Comparison of ENCODE assay signal across 34 cellular contexts in the genomic region with DNA sequence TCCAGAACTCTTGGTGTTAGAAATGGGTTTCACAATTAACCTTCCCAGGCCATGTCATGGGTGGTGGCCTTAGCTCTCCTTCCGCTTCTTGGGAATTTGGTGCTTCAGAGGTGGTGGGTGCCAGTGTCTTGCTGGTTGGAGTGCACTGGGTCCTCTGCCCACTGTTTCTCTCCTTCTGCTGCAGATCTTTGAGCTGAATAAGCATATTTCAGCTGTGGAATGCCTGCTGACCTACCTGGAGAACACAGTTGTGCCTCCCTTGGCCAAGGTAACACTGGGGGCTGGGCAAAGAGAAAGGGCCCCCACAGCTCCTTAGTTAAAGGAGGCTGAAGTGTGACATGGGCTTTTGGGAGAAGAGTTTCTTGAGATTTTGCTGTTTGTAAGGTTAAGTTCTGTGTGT. TPM values are rescaled to one million over a fixed set of nuclear protein-coding genes. Genes with fewer than 3 reads are reported as not detected.
"Had no signal": no experiment of that assay in that cellular context is flagged by ENCODE, and none has a peak within 500 bp of the region (broad histone marks: within the 10 kb centered on the region; RNA-seq: fewer than 3 reads in every experiment).

No MANE protein-coding gene starts in this region.

- H2AFZ ChIP-seq: PC-9 had no signal

- H3K4me1 ChIP-seq: breast epithelium, SJCRH30 had no signal

- DNase-seq: activated CD4-positive, alpha-beta memory T cell treated with anti-CD3 and anti-CD28 coated beads, Interleukin-2, amount 10 ng/mL, durations not matched to agents 7 days and 5 days; activated CD4-positive, alpha-beta T cell treated with anti-CD3 and anti-CD28 coated beads for 1 hour; activated CD4-positive, alpha-beta T cell treated with anti-CD3 and anti-CD28 coated beads for 48 hours; activated CD4-positive, CD25-positive, alpha-beta regulatory T cell; activated CD8-positive, alpha-beta memory T cell treated with anti-CD3 and anti-CD28 coated beads for 24 hours; activated CD8-positive, alpha-beta memory T cell treated with anti-CD3 and anti-CD28 coated beads, Interleukin-2, amount 10 ng/mL, durations not matched to agents 7 days and 5 days; activated effector memory CD4-positive, alpha-beta T cell treated with anti-CD3 and anti-CD28 coated beads, Interleukin-2, amount 50 U/mL, for 16 hours; activated naive CD4-positive, alpha-beta T cell; activated naive CD4-positive, alpha-beta T cell treated with anti-CD3 and anti-CD28 coated beads, Interleukin-2, amount 50 U/mL, for 16 hours; activated naive CD8-positive, alpha-beta T cell treated with anti-CD3 and anti-CD28 coated beads for 36 hours; activated T-cell treated with anti-CD3 and anti-CD28 coated beads, Interleukin-2, amount 50 U/mL, for 1 hour; activated T-cell treated with anti-CD3 and anti-CD28 coated beads, Interleukin-2, amount 50 U/mL, for 72 hours; amniotic stem cell; aorta; MM.1S; NCI-H1105; NCI-H2081 treated with DMSO at 0.1 percent for 48 hours; NCI-H524 treated with DMSO at 0.1 percent for 48 hours; NK-92 treated with Interleukin-12 subunit alpha and Interleukin-12 subunit beta, amount 100 ng/mL, for 24 hours; SHP77; SJCRH30; WERI-Rb-1 had no signal

- H3K27ac ChIP-seq: coronary artery, PC-9, RWPE1, SJCRH30, SK-N-MC, WERI-Rb-1 had no signal

- H3K4me2 ChIP-seq: PC-9 had no signal

- ATAC-seq: activated CD8-positive, alpha-beta memory T cell treated with anti-CD3 and anti-CD28 coated beads, Interleukin-2, amount 10 ng/mL, durations not matched to agents 7 days and 5 days; activated T-cell treated with anti-CD3 and anti-CD28 coated beads, Interleukin-2, amount 50 U/mL, for 72 hours had no signal

- H3K4me3 ChIP-seq: breast epithelium, coronary artery, PC-9, SJCRH30, SK-N-MC had no signal

- H3K27me3 ChIP-seq: breast epithelium had no signal

- H3K36me3 ChIP-seq: breast epithelium, SJCRH30, WERI-Rb-1 had no signal

- H3K9me3 ChIP-seq: breast epithelium, SJCRH30 had no signal

RNA-seq across cellular contexts. Expression of gene PRLH, which starts 32.0 kb away (rescaled TPM):
- total RNA-seq: activated CD4-positive, alpha-beta memory T cell treated with anti-CD3 and anti-CD28 coated beads, Interleukin-2, amount 10 ng/mL, durations not matched to agents 7 days and 5 days; activated CD8-positive, alpha-beta memory T cell treated with anti-CD3 and anti-CD28 coated beads, Interleukin-2, amount 10 ng/mL, durations not matched to agents 7 days and 5 days; activated naive CD8-positive, alpha-beta T cell treated with anti-CD3 and anti-CD28 coated beads for 36 hours; activated T-cell treated with anti-CD3 and anti-CD28 coated beads, Interleukin-2, amount 50 U/mL, for 72 hours; activated T-helper 17 cell treated with anti-CD3 and anti-CD28 coated beads, Interleukin-2, amount 50 U/mL, for 72 hours; aorta; breast epithelium; cardiac septum; LHCN-M2; NCI-H460; OCI-LY7; PC-9; SJCRH30; T-helper 1 cell treated with Interleukin-12 subunit alpha and Interleukin-12 subunit beta and Interleukin-4 antibody, amounts not matched to agents 30 ng/mL and 1 ng/mL, for 36 hours; T-helper 2 cell treated with Interferon-gamma antibody and Interleukin-4, amounts not matched to agents 100 ng/mL and 5 ng/mL, for 36 hours had no signal
- polyA plus RNA-seq: aorta had no signal

RNA-seq across cellular contexts. Expression of gene MLPH, which starts 47.3 kb away (rescaled TPM):
- total RNA-seq: activated CD4-positive, alpha-beta memory T cell treated with anti-CD3 and anti-CD28 coated beads, Interleukin-2, amount 10 ng/mL, durations not matched to agents 7 days and 5 days; activated CD8-positive, alpha-beta memory T cell treated with anti-CD3 and anti-CD28 coated beads, Interleukin-2, amount 10 ng/mL, durations not matched to agents 7 days and 5 days; activated naive CD8-positive, alpha-beta T cell treated with anti-CD3 and anti-CD28 coated beads for 36 hours; activated T-helper 17 cell treated with anti-CD3 and anti-CD28 coated beads, Interleukin-2, amount 50 U/mL, for 72 hours; OCI-LY7; T-helper 1 cell treated with Interleukin-12 subunit alpha and Interleukin-12 subunit beta and Interleukin-4 antibody, amounts not matched to agents 30 ng/mL and 1 ng/mL, for 36 hours; T-helper 2 cell treated with Interferon-gamma antibody and Interleukin-4, amounts not matched to agents 100 ng/mL and 5 ng/mL, for 36 hours had no signal

RNA-seq across cellular contexts. Expression of gene RAB17, which starts 56.2 kb away (rescaled TPM):
- total RNA-seq: activated CD4-positive, alpha-beta memory T cell treated with anti-CD3 and anti-CD28 coated beads, Interleukin-2, amount 10 ng/mL, durations not matched to agents 7 days and 5 days; activated CD8-positive, alpha-beta memory T cell treated with anti-CD3 and anti-CD28 coated beads, Interleukin-2, amount 10 ng/mL, durations not matched to agents 7 days and 5 days; OCI-LY7; T-helper 1 cell treated with Interleukin-12 subunit alpha and Interleukin-12 subunit beta and Interleukin-4 antibody, amounts not matched to agents 30 ng/mL and 1 ng/mL, for 36 hours; T-helper 2 cell treated with Interferon-gamma antibody and Interleukin-4, amounts not matched to agents 100 ng/mL and 5 ng/mL, for 36 hours had no signal
